In the genomic region with DNA sequence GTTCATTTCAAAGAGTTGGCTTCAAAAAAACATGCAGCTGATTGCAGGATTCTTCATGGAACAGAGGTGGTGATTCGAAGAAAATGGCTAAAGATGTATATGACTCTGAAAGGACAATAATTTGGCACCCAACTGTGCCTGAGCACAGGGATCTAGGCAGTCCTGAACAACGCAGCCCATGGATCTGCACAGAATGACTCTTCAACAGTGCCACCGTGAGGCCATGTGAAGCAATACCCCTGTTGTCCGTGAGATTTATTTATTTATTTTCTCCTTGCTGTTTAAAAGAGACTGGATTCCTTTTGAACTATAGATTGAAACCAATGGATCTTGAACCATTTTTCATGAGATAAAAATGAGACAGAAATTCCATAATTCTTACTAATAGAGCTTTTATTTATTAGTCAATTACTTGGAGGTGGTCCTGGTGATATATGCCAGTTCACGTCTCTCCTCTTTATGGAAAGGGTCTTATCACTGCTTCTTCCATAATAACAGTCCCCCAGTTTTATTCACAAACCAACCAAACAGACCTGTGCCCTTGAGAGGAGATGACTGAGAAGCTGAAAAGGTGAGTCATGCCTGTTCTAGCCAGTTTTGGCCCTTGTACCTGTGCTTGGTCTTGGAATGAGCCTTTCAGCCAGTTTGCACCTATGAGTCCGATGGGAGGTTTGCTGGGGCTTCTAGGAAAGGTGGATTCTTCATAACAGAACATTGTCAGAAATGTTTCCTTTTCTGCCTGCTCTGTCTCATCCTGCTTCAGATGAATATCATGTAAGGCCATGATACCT, we compare ENCODE assay signal across 11 cellular contexts.
A peak's percentile ranks its signal among the peaks of the same experiment; 100 is the strongest.
DNase-seq lines count a peak whose midpoint lies in the region; ATAC-seq, FAIRE-seq and TF ChIP-seq lines count a peak whose summit lies in the region.
"Had no signal": no experiment of that assay in that cellular context is flagged by ENCODE, and none has a peak within 500 bp of the region (broad histone marks: within the 10 kb centered on the region; RNA-seq: fewer than 3 reads in every experiment).

No MANE protein-coding gene starts in this region.

- peak; percentile 54 for TF ChIP-seq RAD21 in neural cell (conservative IDR thresholded peaks at IDR 0.05)

- H3K27me3 ChIP-seq in astrocyte (ENCODE audit: insufficient read depth, low read length): no peaks in the 10 kb centered on the region
- no peaks in the 10 kb centered on the region for H3K27me3 ChIP-seq in neural cell (ENCODE audit: insufficient read depth, low read depth, low read length)
- H3K27me3 ChIP-seq: thyroid gland had no signal

- H3K79me2 ChIP-seq in astrocyte (ENCODE audit: insufficient read depth, low read length) (no peaks in the 10 kb centered on the region), neural cell (replicated peaks; ENCODE audit: insufficient read depth, low read length) (no peaks in the 10 kb centered on the region)

- H3K27ac ChIP-seq in astrocyte (ENCODE audit: low read depth, low read length): no peak overlapping the region
- H3K27ac ChIP-seq in neural cell (ENCODE audit: low read length): no peak overlapping the region
- H3K27ac ChIP-seq: thyroid gland had no signal

- H3K36me3 ChIP-seq in astrocyte (ENCODE audit: insufficient read depth, low read length) (no peaks in the 10 kb centered on the region), neural cell (ENCODE audit: insufficient read depth, low read length) (no peaks in the 10 kb centered on the region)
- H3K36me3 ChIP-seq: thyroid gland had no signal

- H3K9me3 Mint-ChIP-seq in astrocyte (ENCODE audit: unreplicated experiment) (peaks cover 5% of the 10 kb centered on the region), mesothelial cell of epicardium (peaks cover 25% of the 10 kb centered on the region)

- H3K4me1 ChIP-seq in astrocyte (ENCODE audit: insufficient read depth, low read length): peaks cover 21% of the 10 kb centered on the region
- H3K4me1 ChIP-seq: thyroid gland had no signal

- no peak overlapping the region for H3K27ac Mint-ChIP-seq in astrocyte (ENCODE audit: unreplicated experiment)
- no peak overlapping the region for H3K27ac Mint-ChIP-seq in mesothelial cell of epicardium

- H3K36me3 Mint-ChIP-seq in astrocyte (ENCODE audit: low read depth, unreplicated experiment): no peaks in the 10 kb centered on the region
- no peaks in the 10 kb centered on the region for H3K36me3 Mint-ChIP-seq in mesothelial cell of epicardium

- H3K4me3 ChIP-seq in LNCaP clone FGC (ENCODE audit: low read depth, low read length) (no peak overlapping the region), astrocyte (ENCODE audit: insufficient read depth, low read depth, low read length) (no peak overlapping the region), neural cell (ENCODE audit: low read length) (no peak overlapping the region)
- H3K4me3 ChIP-seq: thyroid gland had no signal

- H3K9me3 ChIP-seq in astrocyte (ENCODE audit: insufficient read depth, low read depth, low read length): no peaks in the 10 kb centered on the region
- no peaks in the 10 kb centered on the region for H3K9me3 ChIP-seq in neural cell (ENCODE audit: low read length)
- H3K9me3 ChIP-seq: thyroid gland had no signal

- H3K9ac ChIP-seq in astrocyte (ENCODE audit: low read length) (no peak overlapping the region), neural cell (ENCODE audit: low read length) (no peak overlapping the region)

- TF ChIP-seq CTCF in LNCaP clone FGC (IDR thresholded peaks at IDR 0.05; ENCODE audit: control insufficient read depth, extremely low read depth, insufficient read depth) (peak; percentile 51), astrocyte (IDR thresholded peaks at IDR 0.05; ENCODE audit: insufficient read depth, low read depth, low read length) (peak; percentile 25), neural cell (IDR thresholded peaks at IDR 0.05; ENCODE audit: poor library complexity, severe bottlenecking) (peak; percentile 49), mesothelial cell of epicardium (IDR thresholded peaks at IDR 0.05; ENCODE audit: unreplicated experiment) (no peak)

- ATAC-seq in HG03097 (IDR thresholded peaks at IDR 0.05; ENCODE audit: low FRiP score, unreplicated experiment): no peak

- no peaks in the 10 kb centered on the region for H3K9me2 ChIP-seq in neural cell (ENCODE audit: insufficient read depth, low read length)

- no peak for TF ChIP-seq EP300 in neural cell (conservative IDR thresholded peaks at IDR 0.05; ENCODE audit: poor library complexity, severe bottlenecking)

- H3K4me3 Mint-ChIP-seq in astrocyte (ENCODE audit: unreplicated experiment): no peak overlapping the region
- H3K4me3 Mint-ChIP-seq in mesothelial cell of epicardium: no peak overlapping the region
- H3K4me3 Mint-ChIP-seq: central memory CD8-positive, alpha-beta T cell had no signal

- no peaks in the 10 kb centered on the region for H3F3A ChIP-seq in neural cell (ENCODE audit: insufficient read depth, low read length, poor library complexity, severe bottlenecking)

- H3K4me1 Mint-ChIP-seq in astrocyte (ENCODE audit: low read depth, unreplicated experiment) (no peaks in the 10 kb centered on the region), mesothelial cell of epicardium (no peaks in the 10 kb centered on the region)
- H3K4me1 Mint-ChIP-seq: central memory CD8-positive, alpha-beta T cell had no signal

- H2AFZ ChIP-seq in astrocyte (ENCODE audit: low read depth, low read length): no peak overlapping the region
- H2AFZ ChIP-seq in neural cell (ENCODE audit: low read depth, low read length): no peak overlapping the region

- H3K4me2 ChIP-seq in astrocyte (ENCODE audit: low read length) (no peak overlapping the region), neural cell (ENCODE audit: low read length) (no peak overlapping the region)

- no peak for FAIRE-seq in astrocyte (lab: Jason Lieb, UNC)
- FAIRE-seq: H54 had no signal

- H4K20me1 ChIP-seq in astrocyte (ENCODE audit: insufficient read depth, low read length): no peaks in the 10 kb centered on the region
- no peaks in the 10 kb centered on the region for H4K20me1 ChIP-seq in neural cell (ENCODE audit: insufficient read depth)

- DNase-seq in NCI-H524 (lab: John Stamatoyannopoulos, UW): peak; percentile 4 to 37
- no peak for DNase-seq in NCI-H524 treated with DMSO at 0.1 percent for 48 hours (lab: John Stamatoyannopoulos, UW)
- DNase-seq in LNCaP clone FGC (ENCODE audit: low read depth): peak; percentile 10
- DNase-seq in astrocyte (ENCODE audit: low read depth): no peak
- no peak for DNase-seq in mesothelial cell of epicardium (ENCODE audit: low spot score in 2 of 2, unreplicated experiment in 2 of 2)
- no peak for DNase-seq in NOMO-1 treated with DMSO at 0.1 percent for 48 hours (lab: John Stamatoyannopoulos, UW; ENCODE audit: unreplicated experiment)
- DNase-seq: thyroid gland had no signal

- H3K27me3 Mint-ChIP-seq in astrocyte (ENCODE audit: low read depth, unreplicated experiment) (no peaks in the 10 kb centered on the region), mesothelial cell of epicardium (ENCODE audit: low read depth) (peaks cover 1% of the 10 kb centered on the region)

TF ChIP-seq in neural cell, 6 proteins besides CTCF, POLR2A, EP300 and RAD21:
- TF ChIP-seq SMC3 (conservative IDR thresholded peaks at IDR 0.05; ENCODE audit: poor library complexity) (peak; percentile 48), POLR2AphosphoS5 (IDR thresholded peaks at IDR 0.05) (no peak)

Comparison
In these comparisons a context has a peak if more than half of its experiments do, and no peak if none do; other contexts are left out.
1. DNase-seq: peak in NCI-H524 (2 of 2) and LNCaP clone FGC (single experiment); none in NCI-H524 treated with DMSO at 0.1 percent for 48 hours (single experiment), astrocyte (single experiment), mesothelial cell of epicardium (0 of 2) and NOMO-1 treated with DMSO at 0.1 percent for 48 hours (single experiment).